In the genomic region with DNA sequence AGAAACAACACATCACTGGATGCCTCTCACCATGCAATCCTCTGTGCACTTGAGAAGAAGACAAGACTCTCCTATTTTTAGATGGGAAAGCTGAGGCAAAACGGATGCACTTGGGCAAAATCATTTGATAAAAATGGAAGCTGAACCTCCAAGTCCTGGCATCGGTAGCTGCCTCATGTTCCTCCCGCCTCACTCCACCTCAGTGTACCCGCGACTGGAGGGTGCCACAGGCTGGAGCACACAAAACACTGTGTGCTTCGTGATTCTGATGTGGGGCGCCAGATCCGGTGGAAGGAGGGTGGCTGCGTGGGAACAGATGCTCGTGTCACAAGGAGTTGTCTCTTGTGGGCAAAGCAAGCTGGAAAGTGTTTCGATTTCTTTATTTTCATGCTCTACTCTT, we compare ENCODE assay signal across 1 cellular context.
TF ChIP-seq lines count a peak whose summit lies in the region.

No MANE protein-coding gene starts in this region.

TF ChIP-seq in A549, 52 proteins besides CTCF, POLR2A, EP300 and RAD21 (continued from another document):
- TF ChIP-seq, protein P1, sequence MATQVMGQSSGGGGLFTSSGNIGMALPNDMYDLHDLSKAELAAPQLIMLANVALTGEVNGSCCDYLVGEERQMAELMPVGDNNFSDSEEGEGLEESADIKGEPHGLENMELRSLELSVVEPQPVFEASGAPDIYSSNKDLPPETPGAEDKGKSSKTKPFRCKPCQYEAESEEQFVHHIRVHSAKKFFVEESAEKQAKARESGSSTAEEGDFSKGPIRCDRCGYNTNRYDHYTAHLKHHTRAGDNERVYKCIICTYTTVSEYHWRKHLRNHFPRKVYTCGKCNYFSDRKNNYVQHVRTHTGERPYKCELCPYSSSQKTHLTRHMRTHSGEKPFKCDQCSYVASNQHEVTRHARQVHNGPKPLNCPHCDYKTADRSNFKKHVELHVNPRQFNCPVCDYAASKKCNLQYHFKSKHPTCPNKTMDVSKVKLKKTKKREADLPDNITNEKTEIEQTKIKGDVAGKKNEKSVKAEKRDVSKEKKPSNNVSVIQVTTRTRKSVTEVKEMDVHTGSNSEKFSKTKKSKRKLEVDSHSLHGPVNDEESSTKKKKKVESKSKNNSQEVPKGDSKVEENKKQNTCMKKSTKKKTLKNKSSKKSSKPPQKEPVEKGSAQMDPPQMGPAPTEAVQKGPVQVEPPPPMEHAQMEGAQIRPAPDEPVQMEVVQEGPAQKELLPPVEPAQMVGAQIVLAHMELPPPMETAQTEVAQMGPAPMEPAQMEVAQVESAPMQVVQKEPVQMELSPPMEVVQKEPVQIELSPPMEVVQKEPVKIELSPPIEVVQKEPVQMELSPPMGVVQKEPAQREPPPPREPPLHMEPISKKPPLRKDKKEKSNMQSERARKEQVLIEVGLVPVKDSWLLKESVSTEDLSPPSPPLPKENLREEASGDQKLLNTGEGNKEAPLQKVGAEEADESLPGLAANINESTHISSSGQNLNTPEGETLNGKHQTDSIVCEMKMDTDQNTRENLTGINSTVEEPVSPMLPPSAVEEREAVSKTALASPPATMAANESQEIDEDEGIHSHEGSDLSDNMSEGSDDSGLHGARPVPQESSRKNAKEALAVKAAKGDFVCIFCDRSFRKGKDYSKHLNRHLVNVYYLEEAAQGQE (IDR thresholded peaks at IDR 0.05) = no peak
- TF ChIP-seq, protein P2, sequence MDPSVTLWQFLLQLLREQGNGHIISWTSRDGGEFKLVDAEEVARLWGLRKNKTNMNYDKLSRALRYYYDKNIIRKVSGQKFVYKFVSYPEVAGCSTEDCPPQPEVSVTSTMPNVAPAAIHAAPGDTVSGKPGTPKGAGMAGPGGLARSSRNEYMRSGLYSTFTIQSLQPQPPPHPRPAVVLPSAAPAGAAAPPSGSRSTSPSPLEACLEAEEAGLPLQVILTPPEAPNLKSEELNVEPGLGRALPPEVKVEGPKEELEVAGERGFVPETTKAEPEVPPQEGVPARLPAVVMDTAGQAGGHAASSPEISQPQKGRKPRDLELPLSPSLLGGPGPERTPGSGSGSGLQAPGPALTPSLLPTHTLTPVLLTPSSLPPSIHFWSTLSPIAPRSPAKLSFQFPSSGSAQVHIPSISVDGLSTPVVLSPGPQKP (IDR thresholded peaks at IDR 0.05; ENCODE audit: low read depth, low read length) = no peak
- TF ChIP-seq POLR2AphosphoS2 (conservative IDR thresholded peaks at IDR 0.05; ENCODE audit: low read length) = no peak
TF ChIP-seq in A549: peak in this region for 0.
